In the genomic region with DNA sequence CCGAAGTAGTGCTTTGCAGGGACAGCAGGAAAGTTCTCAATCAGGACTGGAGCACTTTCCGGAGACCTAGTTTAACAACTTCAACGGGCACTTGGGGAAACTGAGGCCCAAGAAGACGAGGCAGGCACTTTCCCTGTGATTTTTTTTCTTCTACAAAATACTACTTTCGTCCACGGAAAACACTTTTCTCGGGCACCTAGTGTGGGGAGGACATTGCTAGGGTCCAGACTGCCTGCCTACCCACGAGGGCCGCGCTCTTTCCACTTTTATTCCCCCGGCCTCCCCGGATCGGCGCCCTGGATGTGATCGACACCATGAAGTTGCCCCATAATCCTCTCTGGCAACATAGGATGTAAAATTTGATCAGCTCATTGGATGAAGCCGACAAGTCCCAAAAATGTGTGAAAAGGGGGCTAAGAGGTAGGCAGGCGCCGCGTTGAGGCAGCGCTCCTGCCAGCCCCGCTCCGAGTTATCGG, we compare ENCODE assay signal across 9 cellular contexts.
A peak's percentile ranks its signal among the peaks of the same experiment; 100 is the strongest.
DNase-seq lines count a peak whose midpoint lies in the region; ATAC-seq and TF ChIP-seq lines count a peak whose summit lies in the region.
"Had no signal": no experiment of that assay in that cellular context is flagged by ENCODE, and none has a peak within 500 bp of the region (broad histone marks: within the 10 kb centered on the region; RNA-seq: fewer than 3 reads in every experiment).

No MANE protein-coding gene starts in this region.

- TF ChIP-seq POLR2A in heart left ventricle (IDR thresholded peaks at IDR 0.05) = no peak
- no peak for TF ChIP-seq POLR2A in erythroblast (IDR thresholded peaks at IDR 0.05; ENCODE audit: low read length)

- DNase-seq in heart left ventricle = no peak
- DNase-seq in Right ventricle myocardium inferior (ENCODE audit: missing footprints) = no peak
- no peak for DNase-seq in activated naive CD8-positive, alpha-beta T cell treated with anti-CD3 and anti-CD28 coated beads, Interleukin-2, amount 10 ng/mL, durations not matched to agents 7 days and 5 days
- no peak for DNase-seq in lower lobe of right lung
- DNase-seq in erythroblast (lab: John Stamatoyannopoulos, UW) = no peak
- DNase-seq in activated CD8-positive, alpha-beta memory T cell treated with anti-CD3 and anti-CD28 coated beads, Interleukin-2, amount 50 U/mL, for 4 hours = no peak
- DNase-seq: HCEC 1CT had no signal

- peak overlapping the region in 10 of 12 donors; percentile 19 to 53 (median 41) for H3K4me3 ChIP-seq in heart left ventricle
- H3K4me3 ChIP-seq in lower lobe of right lung = peak overlapping the region; percentile 37
- peak overlapping the region; percentile 42 for H3K4me3 ChIP-seq in urinary bladder (ENCODE audit: low read depth, low read length)

- POLR2A ChIA-PET in activated naive CD8-positive, alpha-beta T cell treated with anti-CD3 and anti-CD28 coated beads, Interleukin-2, amount 10 ng/mL, durations not matched to agents 7 days and 5 days (lab: Charles Lee) = no interaction called here

- H3K27me3 Mint-ChIP-seq in activated naive CD8-positive, alpha-beta T cell treated with anti-CD3 and anti-CD28 coated beads, Interleukin-2, amount 10 ng/mL, durations not matched to agents 7 days and 5 days = peaks cover 20% of the 10 kb centered on the region

- TF ChIP-seq CTCF in heart left ventricle (IDR thresholded peaks at IDR 0.05) (no peak), lower lobe of right lung (IDR thresholded peaks at IDR 0.05) (no peak)

- 5 to 38% (median 21%) methylated on average over 23 of the region's 23 CpGs for WGBS in heart left ventricle, 4 donors
- 4% methylated on average over 23 of the region's 23 CpGs for WGBS in urinary bladder

- peaks cover 0 to 5% (median 0%) of the 10 kb centered on the region in 12 donors for H3K4me1 ChIP-seq in heart left ventricle
- H3K4me1 ChIP-seq in lower lobe of right lung = no peaks in the 10 kb centered on the region
- no peaks in the 10 kb centered on the region for H3K4me1 ChIP-seq in urinary bladder (ENCODE audit: insufficient read depth)

- no peak overlapping the region for H3K27ac ChIP-seq in heart left ventricle
- no peak overlapping the region for H3K27ac ChIP-seq in lower lobe of right lung
- H3K27ac ChIP-seq in urinary bladder (ENCODE audit: low read depth) = no peak overlapping the region

- peaks cover 0 to 58% (median 0%) of the 10 kb centered on the region in 9 donors for H3K27me3 ChIP-seq in heart left ventricle
- peaks cover 5% of the 10 kb centered on the region for H3K27me3 ChIP-seq in lower lobe of right lung (ENCODE audit: low read depth)

- no peak overlapping the region for H3K27ac Mint-ChIP-seq in activated naive CD8-positive, alpha-beta T cell treated with anti-CD3 and anti-CD28 coated beads, Interleukin-2, amount 10 ng/mL, durations not matched to agents 7 days and 5 days

- H3K36me3 Mint-ChIP-seq in activated naive CD8-positive, alpha-beta T cell treated with anti-CD3 and anti-CD28 coated beads, Interleukin-2, amount 10 ng/mL, durations not matched to agents 7 days and 5 days = no peaks in the 10 kb centered on the region

- H3K9me3 ChIP-seq in heart left ventricle (no peaks in the 10 kb centered on the region), lower lobe of right lung (no peaks in the 10 kb centered on the region)

- ATAC-seq in heart left ventricle (no peak), Right ventricle myocardium inferior (no peak), lower lobe of right lung (no peak), HG02840 (IDR thresholded peaks at IDR 0.05; ENCODE audit: low FRiP score, unreplicated experiment) (no peak)
- ATAC-seq in activated naive CD8-positive, alpha-beta T cell treated with anti-CD3 and anti-CD28 coated beads, Interleukin-2, amount 10 ng/mL, durations not matched to agents 7 days and 5 days (ENCODE audit: low read depth) = peak; percentile 18

- intact Hi-C loops in heart left ventricle (cut with DNase I) (no loop called here), Right ventricle myocardium inferior (cut with DNase I) (no loop called here), lower lobe of right lung (cut with DNase I) (no loop called here)

- H3K36me3 ChIP-seq in heart left ventricle (no peaks in the 10 kb centered on the region), lower lobe of right lung (no peaks in the 10 kb centered on the region), urinary bladder (ENCODE audit: insufficient read depth) (no peaks in the 10 kb centered on the region)

- no peaks in the 10 kb centered on the region for H3K9me3 Mint-ChIP-seq in activated naive CD8-positive, alpha-beta T cell treated with anti-CD3 and anti-CD28 coated beads, Interleukin-2, amount 10 ng/mL, durations not matched to agents 7 days and 5 days

- no peak overlapping the region for H3K4me3 Mint-ChIP-seq in activated naive CD8-positive, alpha-beta T cell treated with anti-CD3 and anti-CD28 coated beads, Interleukin-2, amount 10 ng/mL, durations not matched to agents 7 days and 5 days

- no peaks in the 10 kb centered on the region for H3K4me1 Mint-ChIP-seq in activated naive CD8-positive, alpha-beta T cell treated with anti-CD3 and anti-CD28 coated beads, Interleukin-2, amount 10 ng/mL, durations not matched to agents 7 days and 5 days
